ENCODE assay signal across 12 cellular contexts in the genomic region with DNA sequence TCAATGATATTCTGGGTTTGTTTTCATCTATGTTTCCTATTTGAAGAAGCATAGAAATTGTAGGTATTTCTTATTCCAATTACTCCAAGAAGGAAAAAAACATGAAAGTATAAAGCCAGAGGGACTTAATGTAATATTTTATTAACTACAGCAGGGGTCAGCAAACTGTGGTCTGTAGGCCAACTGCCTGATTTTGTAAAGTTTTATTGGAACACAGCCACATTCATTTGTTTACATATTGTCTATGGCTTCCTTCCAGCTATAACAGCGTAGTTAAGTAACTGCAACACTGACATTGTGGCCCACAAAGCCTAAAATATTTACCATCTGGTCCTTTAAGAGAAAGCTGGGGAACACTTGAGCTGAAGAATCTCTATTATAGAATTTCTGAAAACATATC.
A peak's percentile ranks its signal among the peaks of the same experiment; 100 is the strongest.
DNase-seq lines count a peak whose midpoint lies in the region; ATAC-seq and TF ChIP-seq lines count a peak whose summit lies in the region.
"Had no signal": no experiment of that assay in that cellular context is flagged by ENCODE, and none has a peak within 500 bp of the region (broad histone marks: within the 10 kb centered on the region; RNA-seq: fewer than 3 reads in every experiment).

No MANE protein-coding gene starts in this region.

- H3K36me3 Mint-ChIP-seq in chondrocyte (ENCODE audit: low read depth) (peaks cover 14% of the 10 kb centered on the region), nephron progenitor cell (ENCODE audit: low read depth) (peaks cover 12% of the 10 kb centered on the region)

- DNase-seq in GM04504 (ENCODE audit: low read depth): peak; percentile 24
- DNase-seq in NCI-H1105 (lab: John Stamatoyannopoulos, UW): peak; percentile 3
- no peak for DNase-seq in chondrocyte (ENCODE audit: low spot score)
- no peak for DNase-seq in nephron progenitor cell
- no peak for DNase-seq in GF-D8 (lab: John Stamatoyannopoulos, UW)
- DNase-seq: activated T-cell treated with anti-CD3 and anti-CD28 coated beads, Interleukin-2, amount 50 U/mL, for 1 hour; lower lobe of right lung had no signal

- H3K27ac Mint-ChIP-seq in chondrocyte (ENCODE audit: unreplicated experiment) (peak overlapping the region; percentile 49), nephron progenitor cell (peak overlapping the region; percentile 61)
- H3K27ac Mint-ChIP-seq: type B pancreatic cell had no signal

- H3K4me1 Mint-ChIP-seq in chondrocyte (ENCODE audit: low read depth): peaks cover 67% of the 10 kb centered on the region
- H3K4me1 Mint-ChIP-seq in nephron progenitor cell: peaks cover 79% of the 10 kb centered on the region

- H3K27me3 Mint-ChIP-seq in chondrocyte (ENCODE audit: low read depth): no peaks in the 10 kb centered on the region
- no peaks in the 10 kb centered on the region for H3K27me3 Mint-ChIP-seq in nephron progenitor cell (ENCODE audit: low read depth, poor library complexity)
- H3K27me3 Mint-ChIP-seq: brain, type B pancreatic cell had no signal

- no peak for ATAC-seq in HG03469 (IDR thresholded peaks at IDR 0.05; ENCODE audit: unreplicated experiment)
- ATAC-seq in HG02763 (IDR thresholded peaks at IDR 0.05; ENCODE audit: unreplicated experiment): no peak
- ATAC-seq: lower lobe of right lung, Panc1 had no signal

- no peaks in the 10 kb centered on the region for H3K9me3 Mint-ChIP-seq in chondrocyte (ENCODE audit: low read depth)
- no peaks in the 10 kb centered on the region for H3K9me3 Mint-ChIP-seq in nephron progenitor cell
- H3K9me3 Mint-ChIP-seq: brain, type B pancreatic cell had no signal

- TF ChIP-seq CTCF in chondrocyte (IDR thresholded peaks at IDR 0.05) (peak; percentile 74), nephron progenitor cell (IDR thresholded peaks at IDR 0.05) (no peak)

- no peak overlapping the region for H3K4me3 Mint-ChIP-seq in chondrocyte (ENCODE audit: unreplicated experiment)
- H3K4me3 Mint-ChIP-seq in nephron progenitor cell: peak overlapping the region; percentile 25
- H3K4me3 Mint-ChIP-seq: brain, type B pancreatic cell had no signal

Comparison
In these comparisons a context has a peak if more than half of its experiments do, and no peak if none do; other contexts are left out.
1. DNase-seq: peak in GM04504 (single experiment) and NCI-H1105 (single experiment); none in chondrocyte (single experiment), nephron progenitor cell (single experiment) and GF-D8 (single experiment).